14 cellular contexts compared by ENCODE assay signal in genomic region chr4:156779774-156780173, GRCh38.
A peak's percentile ranks its signal among the peaks of the same experiment; 100 is the strongest.
DNase-seq lines count a peak whose midpoint lies in the region; TF ChIP-seq lines count a peak whose summit lies in the region.
"Had no signal": no experiment of that assay in that cellular context is flagged by ENCODE, and none has a peak within 500 bp of the region (broad histone marks: within the 10 kb centered on the region; RNA-seq: fewer than 3 reads in every experiment).

No MANE protein-coding gene starts in this region.

- peak overlapping the region; percentile 73 for H3K27ac ChIP-seq in brain microvascular endothelial cell
- H3K27ac ChIP-seq: thyroid gland had no signal

- no peaks in the 10 kb centered on the region for H3K27me3 ChIP-seq in brain microvascular endothelial cell (replicated peaks)
- H3K27me3 ChIP-seq: thyroid gland had no signal

- H3K27me3 Mint-ChIP-seq in glutamatergic neuron (ENCODE audit: unreplicated experiment): no peaks in the 10 kb centered on the region

- H3K4me3 Mint-ChIP-seq in glutamatergic neuron (ENCODE audit: unreplicated experiment): no peak overlapping the region
- H3K4me3 Mint-ChIP-seq: nephron progenitor cell had no signal

- H3K4me3 ChIP-seq in brain microvascular endothelial cell (ENCODE audit: low read depth, low read length): no peak overlapping the region
- H3K4me3 ChIP-seq: thyroid gland had no signal

- H3K36me3 ChIP-seq in brain microvascular endothelial cell (replicated peaks): no peaks in the 10 kb centered on the region
- H3K36me3 ChIP-seq: thyroid gland had no signal

- TF ChIP-seq CTCF in brain microvascular endothelial cell (IDR thresholded peaks at IDR 0.05; ENCODE audit: low read depth, low read length, missing control alignments) (no peak), glutamatergic neuron (IDR thresholded peaks at IDR 0.05; ENCODE audit: partially characterized antibody, unreplicated experiment) (no peak)

- in situ Hi-C loops in ACHN (cut with HindIII; ENCODE audit: low pct_ligation_motif_present, low pct_unique_long_range_greater_than_20kb, low sequenced_read_pairs): no loop called here
- in situ Hi-C loops in brain microvascular endothelial cell (cut with HindIII; ENCODE audit: low pct_ligation_motif_present, low sequenced_read_pairs): loop anchor here (25.0 kb wide), 1 partner anchor 183 kb away; the partner anchor contains the start of gene PDGFC

- no peaks in the 10 kb centered on the region for H3K36me3 Mint-ChIP-seq in glutamatergic neuron (ENCODE audit: unreplicated experiment)

- DNase-seq in ACHN (peak; percentile 53), HS-5 (ENCODE audit: low read depth) (peak; percentile 96), brain microvascular endothelial cell (peak; percentile 77), kidney glomerular epithelial cell (lab: John Stamatoyannopoulos, UW) (peak; percentile 61), T-helper 1 cell (no peak), superior temporal gyrus (ENCODE audit: extremely low spot score) (no peak), glutamatergic neuron (no peak), NCI-H1930 (lab: John Stamatoyannopoulos, UW) (no peak)
- DNase-seq: activated CD4-positive, CD25-positive, alpha-beta regulatory T cell; amniotic stem cell; NCI-H1048; NCI-H69; nephron progenitor cell; thyroid gland had no signal

- no peak overlapping the region for H3K27ac Mint-ChIP-seq in glutamatergic neuron (ENCODE audit: unreplicated experiment)

- H3K4me1 Mint-ChIP-seq in glutamatergic neuron (ENCODE audit: low read depth, unreplicated experiment): no peaks in the 10 kb centered on the region

- no peaks in the 10 kb centered on the region for H3K9me3 Mint-ChIP-seq in glutamatergic neuron (ENCODE audit: unreplicated experiment)
- H3K9me3 Mint-ChIP-seq: nephron progenitor cell had no signal

Comparison
In these comparisons a context has a peak if more than half of its experiments do, and no peak if none do; other contexts are left out.
1. DNase-seq: peak in ACHN (single experiment), HS-5 (single experiment), brain microvascular endothelial cell (single experiment) and kidney glomerular epithelial cell (single experiment); none in T-helper 1 cell (0 of 5), superior temporal gyrus (single experiment), glutamatergic neuron (single experiment) and NCI-H1930 (0 of 2).